ENCODE assay signal across 31 cellular contexts in the genomic region with DNA sequence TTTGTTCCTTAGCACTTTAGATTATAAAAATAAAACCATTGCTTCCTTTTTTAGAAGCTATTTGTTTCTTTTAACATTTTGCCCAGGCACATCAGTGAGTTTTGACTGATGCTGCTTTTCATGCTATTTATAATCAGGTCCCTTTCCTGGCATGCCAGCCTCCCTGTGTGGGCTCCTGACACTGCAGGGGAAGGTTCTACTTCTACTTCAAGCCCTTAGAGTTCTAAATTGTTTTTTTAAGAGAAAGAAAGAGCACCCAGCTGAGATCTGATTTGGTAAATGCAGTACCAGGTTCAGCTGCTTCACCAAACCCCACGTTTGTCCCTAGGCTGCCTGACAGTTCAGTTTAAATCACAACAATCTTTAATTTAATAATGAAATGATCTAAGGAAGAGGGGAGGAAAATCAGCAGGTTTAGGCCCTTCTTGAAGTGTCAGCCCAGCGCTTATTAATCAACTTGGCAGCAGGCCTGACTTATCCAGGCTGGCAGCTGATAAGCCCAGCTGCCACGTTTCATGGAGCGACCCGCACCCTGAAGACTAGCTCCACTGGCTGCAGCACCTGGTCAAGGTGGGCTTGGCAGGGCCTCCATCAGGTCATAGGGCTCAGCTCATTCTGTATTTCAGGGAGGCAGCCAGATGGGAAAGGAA. TPM values are rescaled to one million over a fixed set of nuclear protein-coding genes. Genes with fewer than 3 reads are reported as not detected.
DNase-seq lines count a peak whose midpoint lies in the region; ATAC-seq, FAIRE-seq and TF ChIP-seq lines count a peak whose summit lies in the region.
"Had no signal": no experiment of that assay in that cellular context is flagged by ENCODE, and none has a peak within 500 bp of the region (broad histone marks: within the 10 kb centered on the region; RNA-seq: fewer than 3 reads in every experiment).

No MANE protein-coding gene starts in this region.

- H3K36me3 ChIP-seq in HepG2 (replicated peaks in 1 of 2; ENCODE audit: control insufficient read depth in 1 of 2, insufficient read depth in 2 of 2, low read length in 2 of 2), result peaks cover 34 to 88% of the 10 kb centered on the region in 2 experiments
- peaks cover 0 to 97% (median 33%) of the 10 kb centered on the region in 4 donors for H3K36me3 ChIP-seq in right lobe of liver
- no peaks in the 10 kb centered on the region for H3K36me3 ChIP-seq in body of pancreas (replicated peaks in 1 of 2; ENCODE audit: insufficient read depth in 1 of 2, low read depth in 2 of 2)
- no peaks in the 10 kb centered on the region for H3K36me3 ChIP-seq in mesendoderm (ENCODE audit: control insufficient read depth, insufficient read depth, low read length)
- H3K36me3 ChIP-seq: colonic mucosa, prostate gland, tibial nerve had no signal

- H3K56ac ChIP-seq in mesendoderm (ENCODE audit: low read length), result no peak overlapping the region

- H4K5ac ChIP-seq in mesendoderm (ENCODE audit: low read length), result no peak overlapping the region

- no peak overlapping the region for H3K18ac ChIP-seq in mesendoderm (ENCODE audit: low read length)

- H3K9me3 ChIP-seq in HepG2 (ENCODE audit: low read length), result no peaks in the 10 kb centered on the region
- H3K9me3 ChIP-seq in right lobe of liver, result no peaks in the 10 kb centered on the region
- H3K9me3 ChIP-seq in body of pancreas, result no peaks in the 10 kb centered on the region
- H3K9me3 ChIP-seq: colonic mucosa, Peyer's patch, prostate gland, tibial nerve had no signal

- 98% methylated on average over 2 of the region's 5 CpGs for WGBS in HepG2 (ENCODE audit: low lambda C conversion rate)
- 75% methylated on average over 4 of the region's 5 CpGs for WGBS in right lobe of liver (ENCODE audit: insufficient coverage, low coverage, low lambda C conversion rate, missing lambda C conversion rate)
- 30 to 31% methylated on average over 5 of the region's 5 CpGs for WGBS in body of pancreas, 2 donors
- no CpG with 5 or more reads among the region's 5 CpGs for WGBS in mesendoderm (ENCODE audit: extremely low coverage, insufficient coverage, low lambda C conversion rate)

- H3K4ac ChIP-seq in mesendoderm (ENCODE audit: low read depth, low read length), result peak overlapping the region; percentile 48

- TF ChIP-seq POLR2A in HepG2 (IDR thresholded peaks at IDR 0.05; ENCODE audit: insufficient read depth in 1 of 2, low read depth in 2 of 2, low read length in 2 of 2) (no peak), right lobe of liver (IDR thresholded peaks at IDR 0.05) (no peak), body of pancreas (IDR thresholded peaks at IDR 0.05) (no peak)

- H3K27me3 ChIP-seq in HepG2 (ENCODE audit: control insufficient read depth in 1 of 2, insufficient read depth in 2 of 2, low read length in 2 of 2), result no peaks in the 10 kb centered on the region
- H3K27me3 ChIP-seq in right lobe of liver, result no peaks in the 10 kb centered on the region
- H3K27me3 ChIP-seq in body of pancreas, result no peaks in the 10 kb centered on the region
- no peaks in the 10 kb centered on the region for H3K27me3 ChIP-seq in mesendoderm (ENCODE audit: insufficient read depth, low read length, poor library complexity)
- H3K27me3 ChIP-seq: colonic mucosa, hepatocyte, Peyer's patch, tibial nerve had no signal

- intact Hi-C loops in HepG2 (cut with micrococcal nuclease; ENCODE audit: unreplicated experiment) (no loop called here), right lobe of liver (cut with DNase I) (no loop called here), body of pancreas (cut with DNase I) (no loop called here)

- no TSS peak for BruUV-seq in HepG2 (replicated peaks; lab: Mats Ljungman, UMichigan)

- H2BK5ac ChIP-seq in mesendoderm (ENCODE audit: low read length), result no peak overlapping the region

- H3K9ac ChIP-seq in HepG2 (ENCODE audit: insufficient read depth, low read depth, low read length) (no peak overlapping the region), mesendoderm (ENCODE audit: low read length) (no peak overlapping the region)
- H3K9ac ChIP-seq: KMS-11 had no signal

- peaks cover 25% of the 10 kb centered on the region; the same call in 1 of the 2 replicates for H4K20me1 ChIP-seq in HepG2 (ENCODE audit: insufficient read depth, low read length)

- ATAC-seq in HepG2, result no peak
- no peak for ATAC-seq in right lobe of liver
- ATAC-seq in body of pancreas, result no peak
- no peak for ATAC-seq in HG02884 (IDR thresholded peaks at IDR 0.05; ENCODE audit: unreplicated experiment)
- ATAC-seq: activated CD8-positive, alpha-beta memory T cell treated with anti-CD3 and anti-CD28 coated beads, Interleukin-2, amount 10 ng/mL, durations not matched to agents 7 days and 5 days; activated T-cell treated with anti-CD3 and anti-CD28 coated beads, Interleukin-2, amount 50 U/mL, for 72 hours; effector memory CD8-positive, alpha-beta T cell; HCT116; left cardiac atrium had no signal

- H3K4me1 ChIP-seq in HepG2 (ENCODE audit: insufficient read depth, low read length), result peaks cover 26% of the 10 kb centered on the region
- H3K4me1 ChIP-seq in right lobe of liver, result no peaks in the 10 kb centered on the region
- H3K4me1 ChIP-seq in body of pancreas, result peaks cover 14% of the 10 kb centered on the region
- H3K4me1 ChIP-seq in mesendoderm (ENCODE audit: control insufficient read depth, low read depth, low read length), result no peaks in the 10 kb centered on the region
- H3K4me1 ChIP-seq: colonic mucosa, Peyer's patch, prostate gland, tibial nerve had no signal

- H2AFZ ChIP-seq in HepG2 (ENCODE audit: low read length), result no peak overlapping the region
- H2AFZ ChIP-seq: hepatocyte had no signal

- no peak for TF ChIP-seq CTCF in HepG2 (CRISPR knock-in tag; IDR thresholded peaks at IDR 0.05)
- TF ChIP-seq CTCF in right lobe of liver (IDR thresholded peaks at IDR 0.05), result no peak
- TF ChIP-seq CTCF in body of pancreas (IDR thresholded peaks at IDR 0.05), result no peak

- H4K8ac ChIP-seq in mesendoderm (ENCODE audit: low read depth, low read length), result no peak overlapping the region

- H2BK15ac ChIP-seq in mesendoderm (replicated peaks; ENCODE audit: low read depth), result no peak overlapping the region

- CTCF ChIA-PET in HepG2 (lab: Yijun Ruan, JAX; ENCODE audit: low intra/inter-chr PET ratio, low total read pairs), result no interaction called here

- no peak for DNase-seq in HepG2 (ENCODE audit: low spot score)
- DNase-seq in right lobe of liver, result no peak
- DNase-seq in body of pancreas, result peak; percentile 29 to 66 (median 33)
- DNase-seq in mesendoderm, result no peak
- no peak for DNase-seq in pons (ENCODE audit: low spot score)
- no peak for DNase-seq in activated CD8-positive, alpha-beta memory T cell treated with anti-CD3 and anti-CD28 coated beads for 24 hours
- DNase-seq in stimulated activated naive CD4-positive, alpha-beta T cell (lab: John Stamatoyannopoulos, UW), result no peak
- DNase-seq: activated CD4-positive, alpha-beta T cell treated with anti-CD3 and anti-CD28 coated beads, Interleukin-2, amount 10 ng/mL, durations not matched to agents 7 days and 5 days; activated CD8-positive, alpha-beta memory T cell treated with anti-CD3 and anti-CD28 coated beads, Interleukin-2, amount 10 ng/mL, durations not matched to agents 7 days and 5 days; activated naive CD4-positive, alpha-beta T cell; activated T-cell treated with anti-CD3 and anti-CD28 coated beads, Interleukin-2, amount 50 U/mL, for 72 hours; colonic mucosa; DMS79 treated with DMSO at 0.1 percent for 48 hours; effector memory CD8-positive, alpha-beta T cell; left cardiac atrium; mammary epithelial cell; NCI-H1417 treated with DMSO at 0.1 percent for 48 hours; NCI-H526; Peyer's patch; SHP77 treated with DMSO at 0.1 percent for 48 hours; stimulated activated CD4-positive, alpha-beta T cell treated with anti-CD3 and anti-CD28 coated beads, Interleukin-15, amount 100 ng/mL, for 24 hours; stimulated activated naive CD4-positive, alpha-beta T cell treated with Interleukin-2 at 50 U/mL for 16 hours had no signal

- POLR2A ChIA-PET in HepG2 (lab: Yijun Ruan, JAX), result interaction anchor here (1.6 kb wide), 1 partner anchor 22 kb away, joined by 3 read pairs; no protein-coding TSS in a partner anchor

- no peak overlapping the region for H3K4me3 ChIP-seq in HepG2 (replicated peaks in 1 of 3; ENCODE audit: insufficient read depth in 1 of 3, low read depth in 2 of 3, low read length in 3 of 3)
- H3K4me3 ChIP-seq in right lobe of liver, result no peak overlapping the region
- no peak overlapping the region for H3K4me3 ChIP-seq in body of pancreas
- no peak overlapping the region for H3K4me3 ChIP-seq in mesendoderm (ENCODE audit: low read length)
- H3K4me3 ChIP-seq: colonic mucosa, hepatocyte, Peyer's patch, prostate gland, tibial nerve had no signal

- no peak overlapping the region for H2AK5ac ChIP-seq in mesendoderm (ENCODE audit: low read length)

- no peak overlapping the region for H2BK120ac ChIP-seq in mesendoderm (ENCODE audit: low read depth, low read length)

- H3K27ac ChIP-seq in HepG2 (ENCODE audit: extremely low read length, insufficient read depth, low read length) (no peak overlapping the region), right lobe of liver (no peak overlapping the region), body of pancreas (no peak overlapping the region), mesendoderm (ENCODE audit: low read depth, low read length) (no peak overlapping the region)
- H3K27ac ChIP-seq: colonic mucosa, hepatocyte, KMS-11, Peyer's patch, prostate gland, tibial nerve had no signal

- in situ Hi-C loops in HepG2 (cut with HindIII; ENCODE audit: extremely low pct_ligation_motif_present, low pct_unique_long_range_greater_than_20kb), result no loop called here

- no peaks in the 10 kb centered on the region for H3K79me1 ChIP-seq in mesendoderm (ENCODE audit: low read length)

- no peak overlapping the region for H3K4me2 ChIP-seq in HepG2 (ENCODE audit: low read depth, low read length)
- H3K4me2 ChIP-seq in mesendoderm (ENCODE audit: low read length), result no peak overlapping the region
- H3K4me2 ChIP-seq: hepatocyte, KMS-11 had no signal

- no peak overlapping the region for H3K23ac ChIP-seq in mesendoderm (ENCODE audit: low read length)

- no peak for FAIRE-seq in HepG2 (lab: Jason Lieb, UNC)
- FAIRE-seq: GM18507, HTR-8/SVneo had no signal

- no peak for TF ChIP-seq EP300 in HepG2 (IDR thresholded peaks at IDR 0.05; ENCODE audit: low read depth in 2 of 2, low read length in 2 of 2)
- no peak for TF ChIP-seq EP300 in HepG2 (CRISPR knock-in tag; IDR thresholded peaks at IDR 0.05; ENCODE audit: borderline replicate concordance)

- H3K79me2 ChIP-seq in HepG2 (ENCODE audit: insufficient read depth, low read length) (peaks cover 4% of the 10 kb centered on the region), mesendoderm (ENCODE audit: control insufficient read depth, insufficient read depth, low read length) (no peaks in the 10 kb centered on the region)
- H3K79me2 ChIP-seq: hepatocyte had no signal

- TF ChIP-seq RAD21 in HepG2 (CRISPR knock-in tag; IDR thresholded peaks at IDR 0.05), result no peak

RNA-seq across cellular contexts. Expression of a gene that starts 29.0 kb away (rescaled TPM):
- total RNA-seq in HepG2 (2016; rRNA removed; fragmentation: Illumina TruSeq; extraction: Trizol) (265 and 319 TPM in 2 replicates), right lobe of liver (100 to 1,000 TPM; 117 to 610 (median 341) TPM), body of pancreas (10 to 100 TPM; 14.2 to 14.3 TPM)
- 67.0 and 67.5 TPM in 2 replicates for total RNA-seq in HepG2 (2016; cell fraction: cytosol; rRNA removed; fragmentation: Illumina TruSeq; extraction: Trizol; ENCODE audit: low read depth)
- total RNA-seq in HepG2 (2016; cell fraction: insoluble cytoplasmic fraction; rRNA removed; fragmentation: Illumina TruSeq; extraction: Trizol), result 256 and 310 TPM in 2 replicates
- total RNA-seq in HepG2 (2016; cell fraction: membrane; rRNA removed; fragmentation: Illumina TruSeq; extraction: Trizol), result 82.1 and 92.3 TPM in 2 replicates
- 282 and 300 TPM in 2 replicates for total RNA-seq in HepG2 (2016; cell fraction: nucleus; rRNA removed; fragmentation: Illumina TruSeq; extraction: Trizol)
- polyA plus RNA-seq in HepG2 (2011; rRNA removed), result 398 and 420 TPM in 2 replicates
- polyA plus RNA-seq in HepG2 (2011; cell fraction: cytosol; rRNA removed), result 151 and 200 TPM in 2 replicates
- 745 and 782 TPM in 2 replicates for polyA plus RNA-seq in HepG2 (2011; cell fraction: nucleus; rRNA removed)
- 254 and 296 TPM in 2 replicates for polyA plus RNA-seq in HepG2 (2012)
- 44.7 and 45.8 TPM in 2 replicates for polyA plus RNA-seq in HepG2 (2016; cell fraction: cytosol; fragmentation: Illumina TruSeq; extraction: Trizol; ENCODE audit: low read depth)
- polyA plus RNA-seq in HepG2 (2016; cell fraction: insoluble cytoplasmic fraction; fragmentation: Illumina TruSeq; extraction: Trizol; ENCODE audit: low read depth), result 242 and 251 TPM in 2 replicates
- polyA plus RNA-seq in HepG2 (2016; cell fraction: membrane; fragmentation: Illumina TruSeq; extraction: Trizol; ENCODE audit: low read depth), result 51.1 and 52.9 TPM in 2 replicates
- polyA plus RNA-seq in HepG2 (2016; cell fraction: nucleus; fragmentation: Illumina TruSeq; extraction: Trizol; ENCODE audit: insufficient read depth, low read depth), result 287 and 304 TPM in 2 replicates
- 0.42 and 257 TPM in 2 replicates for polyA minus RNA-seq in HepG2 (2011; rRNA and poly(A)+ RNA removed; ENCODE audit: low replicate concordance)
- 107 and 125 TPM in 2 replicates for polyA minus RNA-seq in HepG2 (2011; cell fraction: cytosol; rRNA and poly(A)+ RNA removed)
- polyA minus RNA-seq in HepG2 (2011; cell fraction: nucleus; rRNA and poly(A)+ RNA removed), result 1,013 and 1,338 TPM in 2 replicates
- polyA plus RNA-seq in mesendoderm (2013, experiment 1 of 2), result not detected
- polyA plus RNA-seq in mesendoderm (2013, experiment 2 of 2), result not detected
- total RNA-seq: tibial nerve had no signal
- polyA plus RNA-seq: mammary epithelial cell, neural cell had no signal

RNA-seq across cellular contexts. Expression of a gene that starts 56.9 kb away (rescaled TPM):
- 115 and 117 TPM in 2 replicates for total RNA-seq in HepG2 (2016; rRNA removed; fragmentation: Illumina TruSeq; extraction: Trizol)
- total RNA-seq in HepG2 (2016; cell fraction: cytosol; rRNA removed; fragmentation: Illumina TruSeq; extraction: Trizol; ENCODE audit: low read depth), result 39.9 and 43.6 TPM in 2 replicates
- 110 and 124 TPM in 2 replicates for total RNA-seq in HepG2 (2016; cell fraction: insoluble cytoplasmic fraction; rRNA removed; fragmentation: Illumina TruSeq; extraction: Trizol)
- 33.6 and 35.8 TPM in 2 replicates for total RNA-seq in HepG2 (2016; cell fraction: membrane; rRNA removed; fragmentation: Illumina TruSeq; extraction: Trizol)
- total RNA-seq in HepG2 (2016; cell fraction: nucleus; rRNA removed; fragmentation: Illumina TruSeq; extraction: Trizol), result 55.5 and 56.1 TPM in 2 replicates
- polyA plus RNA-seq in HepG2 (2011; rRNA removed), result 114 and 116 TPM in 2 replicates
- 159 and 174 TPM in 2 replicates for polyA plus RNA-seq in HepG2 (2011; cell fraction: cytosol; rRNA removed)
- 62.2 and 63.2 TPM in 2 replicates for polyA plus RNA-seq in HepG2 (2011; cell fraction: nucleus; rRNA removed)
- 93.3 and 104 TPM in 2 replicates for polyA plus RNA-seq in HepG2 (2012)
- 81.3 and 104 TPM in 2 replicates for polyA plus RNA-seq in HepG2 (2016; cell fraction: cytosol; fragmentation: Illumina TruSeq; extraction: Trizol; ENCODE audit: low read depth)
- polyA plus RNA-seq in HepG2 (2016; cell fraction: insoluble cytoplasmic fraction; fragmentation: Illumina TruSeq; extraction: Trizol; ENCODE audit: low read depth), result 235 and 273 TPM in 2 replicates
- 63.4 and 67.0 TPM in 2 replicates for polyA plus RNA-seq in HepG2 (2016; cell fraction: membrane; fragmentation: Illumina TruSeq; extraction: Trizol; ENCODE audit: low read depth)
- 131 and 145 TPM in 2 replicates for polyA plus RNA-seq in HepG2 (2016; cell fraction: nucleus; fragmentation: Illumina TruSeq; extraction: Trizol; ENCODE audit: insufficient read depth, low read depth)
- polyA minus RNA-seq in HepG2 (2011; rRNA and poly(A)+ RNA removed; ENCODE audit: low replicate concordance), result 56.8 and 189 TPM in 2 replicates
- 65.4 and 78.7 TPM in 2 replicates for polyA minus RNA-seq in HepG2 (2011; cell fraction: cytosol; rRNA and poly(A)+ RNA removed)
- 34.8 and 40.0 TPM in 2 replicates for polyA minus RNA-seq in HepG2 (2011; cell fraction: nucleus; rRNA and poly(A)+ RNA removed)
- 10 to 100 TPM; 69.3 to 98.9 (median 77.5) TPM for total RNA-seq in right lobe of liver
- 10 to 100 TPM; 15.8 to 60.7 TPM for total RNA-seq in body of pancreas
- polyA plus RNA-seq in mesendoderm (2013, experiment 1 of 2), result 470 TPM
- 483 TPM for polyA plus RNA-seq in mesendoderm (2013, experiment 2 of 2)

Comparison
In these comparisons a context has a peak if more than half of its experiments do, and no peak if none do; other contexts are left out.
1. DNase-seq: peak in body of pancreas (4 of 4); none in HepG2 (single experiment), right lobe of liver (0 of 3), mesendoderm (single experiment), pons (single experiment), activated CD8-positive, alpha-beta memory T cell treated with anti-CD3 and anti-CD28 coated beads for 24 hours (single experiment) and stimulated activated naive CD4-positive, alpha-beta T cell (0 of 6).
2. RNA of a gene that starts 29.0 kb away (total RNA-seq): 117 to 610 TPM in right lobe of liver and 67.0 to 319 TPM in HepG2; 14.2 to 14.3 TPM in body of pancreas; every median in the first group is over 4 times any median in the second.